9 cellular contexts compared by ENCODE assay signal in the genomic region with DNA sequence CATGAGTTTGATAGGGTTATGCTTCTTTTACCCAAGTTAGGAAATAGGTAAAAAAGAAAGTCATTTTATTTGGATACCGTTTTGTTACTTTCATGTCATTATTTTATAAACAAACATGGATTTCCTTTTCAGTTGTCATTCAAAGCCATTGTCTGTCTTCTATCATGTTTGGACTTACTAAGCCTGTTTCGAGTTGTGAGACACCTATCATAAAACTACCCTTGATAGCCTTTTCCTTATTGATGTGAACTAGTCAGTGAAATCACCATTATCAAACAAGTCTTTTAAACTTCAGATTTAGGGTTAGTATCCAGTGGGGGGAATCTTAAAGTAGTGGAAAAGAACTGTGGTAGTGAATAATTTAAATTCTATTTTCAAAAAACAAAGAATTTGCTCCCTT.
"Had no signal": no experiment of that assay in that cellular context is flagged by ENCODE, and none has a peak within 500 bp of the region (broad histone marks: within the 10 kb centered on the region; RNA-seq: fewer than 3 reads in every experiment).

No MANE protein-coding gene starts in this region.

- H3K9me3 ChIP-seq: HAP-1 had no signal

- H3K27ac ChIP-seq: GM23248, HL-60 had no signal

- DNase-seq: GM23248, GOT3, H7, HFFc6, KBM-7 had no signal

- ATAC-seq: HCT116 had no signal

- H3K4me1 ChIP-seq: HAP-1 had no signal

- FAIRE-seq: HepG2 had no signal

- H3K4me3 ChIP-seq: GM23248, HAP-1 had no signal
